ENCODE assay signal across 8 cellular contexts in the genomic region with DNA sequence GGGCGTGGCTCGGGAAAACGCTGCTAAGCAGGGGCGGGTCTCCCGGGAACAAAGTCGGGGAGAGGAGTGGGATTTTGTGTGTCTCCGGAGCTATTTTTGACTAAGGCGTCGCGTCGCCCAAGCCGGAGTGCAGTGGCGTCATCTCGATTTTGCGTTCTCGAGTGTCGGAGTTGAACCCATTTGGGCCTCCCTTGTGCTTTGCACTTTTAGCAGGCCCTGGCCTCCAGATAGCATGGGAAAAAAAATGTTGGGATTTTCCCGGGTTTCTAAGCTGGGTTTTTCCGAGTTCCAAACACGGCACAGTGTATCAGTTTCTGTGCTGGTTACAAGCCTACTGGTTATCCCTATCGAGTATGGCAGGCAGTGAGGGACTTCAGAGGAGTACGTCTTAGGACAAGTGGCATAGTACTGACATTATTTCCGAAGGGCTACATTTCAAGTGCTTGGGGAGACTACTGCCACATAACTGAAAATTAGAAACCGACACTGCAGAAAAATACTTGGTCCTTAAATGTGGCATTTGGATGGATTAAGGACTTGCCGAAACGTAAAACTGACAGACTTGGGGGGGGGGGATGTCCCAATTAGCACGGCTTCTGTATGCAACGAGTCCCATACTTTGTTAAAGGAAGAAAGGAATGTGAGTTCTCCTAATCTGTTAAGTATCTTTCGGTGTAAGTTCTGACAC.
A peak's percentile ranks its signal among the peaks of the same experiment; 100 is the strongest.
DNase-seq lines count a peak whose midpoint lies in the region; ATAC-seq and TF ChIP-seq lines count a peak whose summit lies in the region.

No MANE protein-coding gene starts in this region.

- no peak for TF ChIP-seq CTCF in BE2C (IDR thresholded peaks at IDR 0.05; ENCODE audit: low read depth, low read length)
- TF ChIP-seq CTCF in natural killer cell (IDR thresholded peaks at IDR 0.05), result no peak

- no peaks in the 10 kb centered on the region for H3K27me3 ChIP-seq in BE2C

- no peaks in the 10 kb centered on the region for H3K36me3 Mint-ChIP-seq in natural killer cell

- peaks cover 3% of the 10 kb centered on the region; the same call in 1 of the 2 replicates for H3K4me1 ChIP-seq in BE2C

- peak; percentile 82 for DNase-seq in BE2C
- peak; percentile 80 to 91 for DNase-seq in NOMO-1 (lab: John Stamatoyannopoulos, UW; ENCODE audit: unreplicated experiment in 2 of 2)
- DNase-seq in activated CD8-positive, alpha-beta memory T cell treated with anti-CD3 and anti-CD28 coated beads, Interleukin-2, amount 50 U/mL, for 48 hours, result peak; percentile 90
- DNase-seq in natural killer cell, result peak; percentile 67
- DNase-seq in substantia nigra (lab: John Stamatoyannopoulos, UW), result peak in 22 of 49 donors; percentile 19 to 70 (median 40)

- peak overlapping the region; percentile 99 for H3K4me3 Mint-ChIP-seq in natural killer cell

- peaks cover 56% of the 10 kb centered on the region in 2 donors for H3K4me1 Mint-ChIP-seq in natural killer cell

- intact Hi-C loops in natural killer cell (cut with micrococcal nuclease), result loop anchor here (1.0 to 10.0 kb wide), 7 partner anchors 34 to 1736 kb away; a partner anchor contains a TSS

- peak; percentile 1 for ATAC-seq in GM19025 (IDR thresholded peaks at IDR 0.05; ENCODE audit: low read depth, unreplicated experiment)
- peak; percentile 11 for ATAC-seq in HG03342 (IDR thresholded peaks at IDR 0.05; ENCODE audit: unreplicated experiment)
- peak; percentile 47 for ATAC-seq in esophagus mucosa
- ATAC-seq in natural killer cell, result peak; percentile 28 to 45 (median 35)

- no peaks in the 10 kb centered on the region for H3K27me3 Mint-ChIP-seq in natural killer cell (ENCODE audit: low read depth in 2 of 2)

- peak overlapping the region; percentile 99 for H3K4me3 ChIP-seq in BE2C (ENCODE audit: low read depth, low read length)

- peak overlapping the region; percentile 92 to 97 for H3K27ac Mint-ChIP-seq in natural killer cell

- no peaks in the 10 kb centered on the region for H3K9me3 ChIP-seq in BE2C

- H3K36me3 ChIP-seq in BE2C, result 0 out of 2 replicates have a peak, but pooled peaks cover 2% of the 10 kb centered on the region

- H3K27ac ChIP-seq in substantia nigra (ENCODE audit: low read depth, low read length, poor library complexity, severe bottlenecking), result peak overlapping the region; percentile 89

- H3K9me3 Mint-ChIP-seq in natural killer cell, result no peaks in the 10 kb centered on the region
